In the genomic region with DNA sequence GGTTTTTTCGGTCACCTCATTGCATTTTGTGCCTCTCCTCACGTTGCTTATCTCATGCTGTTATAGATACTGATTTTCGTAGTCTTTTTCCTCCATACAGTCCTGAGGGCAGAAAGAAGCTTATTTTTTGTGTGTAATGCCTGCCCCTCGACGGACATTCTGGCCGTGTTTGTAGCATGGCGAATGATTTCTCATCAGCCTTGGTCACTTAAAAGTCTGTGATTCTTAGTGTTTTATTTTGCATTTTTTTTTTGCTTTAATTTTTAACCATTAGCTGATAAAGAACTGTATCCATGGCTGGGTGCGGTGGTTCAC, we compare ENCODE assay signal across 8 cellular contexts. TPM values are rescaled to one million over a fixed set of nuclear protein-coding genes. Genes with fewer than 3 reads are reported as not detected.
A peak's percentile ranks its signal among the peaks of the same experiment; 100 is the strongest.
DNase-seq lines count a peak whose midpoint lies in the region; ATAC-seq and TF ChIP-seq lines count a peak whose summit lies in the region.

No MANE protein-coding gene starts in this region.

- POLR2A ChIA-PET in AG04450 (lab: Yijun Ruan, JAX) (interaction anchor here (0.6 kb wide), 1 partner anchor 40 kb away, joined by 5 read pairs; no protein-coding TSS in a partner anchor), Panc1 (lab: Charles Lee) (interaction anchor here (0.7 kb wide), 1 partner anchor 179 kb away, joined by 4 read pairs; no protein-coding TSS in a partner anchor)

- H3K36me3 ChIP-seq in Panc1 (ENCODE audit: control insufficient read depth, insufficient read depth, low read length) = peaks cover 8% of the 10 kb centered on the region

- H3K27me3 ChIP-seq in AG04450 (ENCODE audit: control insufficient read depth, insufficient read depth, low read length) (peaks cover 2% of the 10 kb centered on the region), Panc1 (ENCODE audit: control insufficient read depth, insufficient read depth, low read length) (no peaks in the 10 kb centered on the region)

- TF ChIP-seq CTCF in AG04450 (IDR thresholded peaks at IDR 0.05; ENCODE audit: low read depth, low read length) = no peak
- 0 out of 2 replicates have a peak, but pooled peaks have one; percentile 29 for TF ChIP-seq CTCF in Panc1 (IDR thresholded peaks at IDR 0.05)
- no peak for TF ChIP-seq CTCF in fibroblast of mammary gland (conservative IDR thresholded peaks at IDR 0.05; ENCODE audit: control insufficient read depth, insufficient read depth, low read depth, low read length)

- H3K9me3 ChIP-seq in AG04450 (ENCODE audit: control insufficient read depth, insufficient read depth, low read length) (no peaks in the 10 kb centered on the region), Panc1 (ENCODE audit: control insufficient read depth, insufficient read depth, low read depth, low read length) (no peaks in the 10 kb centered on the region)

- H3K4me1 ChIP-seq in Panc1 (ENCODE audit: control insufficient read depth, insufficient read depth, low read length) = peaks cover 22% of the 10 kb centered on the region

- in situ Hi-C loops in Panc1 (cut with HindIII; ENCODE audit: low pct_unique_long_range_greater_than_20kb, low sequenced_read_pairs) = no loop called here

- H3K4me3 ChIP-seq in AG04450 (ENCODE audit: low read depth, low read length) = peak overlapping the region; percentile 89
- peak overlapping the region; percentile 83 to 86 for H3K4me3 ChIP-seq in Panc1 (ENCODE audit: low read depth in 2 of 2, low read length in 2 of 2)
- peak overlapping the region; percentile 96 for H3K4me3 ChIP-seq in fibroblast of mammary gland (ENCODE audit: control insufficient read depth, low read depth, low read length)
- H3K4me3 ChIP-seq in skeletal muscle cell (ENCODE audit: low read depth, low read length) = peak overlapping the region; percentile 67

- BruUV-seq in Panc1 (replicated peaks; lab: Mats Ljungman, UMichigan) = no TSS peak

- intact Hi-C loops in Panc1 (cut with micrococcal nuclease; ENCODE audit: unreplicated experiment) = loop anchor here (2.0 to 5.0 kb wide), 2 partner anchors 40 to 79 kb away; partner anchors contain the start of gene TBC1D12

- DNase-seq in AG04450 (ENCODE audit: low read depth, low spot score) (no peak), Panc1 (ENCODE audit: low read depth, low spot score) (no peak), fibroblast of mammary gland (ENCODE audit: low read depth) (no peak), skeletal muscle cell (ENCODE audit: low read depth) (no peak), activated gamma-delta T cell treated with Interleukin-2 at 50 U/mL for 16 hours (no peak), NCI-H524 treated with DMSO at 0.1 percent for 48 hours (lab: John Stamatoyannopoulos, UW) (no peak), nucleus accumbens (lab: John Stamatoyannopoulos, UW) (no peak)

- ATAC-seq in GM21528 (IDR thresholded peaks at IDR 0.05; ENCODE audit: low FRiP score, unreplicated experiment) = peak; percentile 15
- ATAC-seq in Panc1 = peak; percentile 46

- CTCF ChIA-PET in AG04450 (lab: Charles Lee) = interaction anchor here (0.6 to 5.3 kb wide), 19 partner anchors 9 to 446 kb away, joined by 3 to 52 read pairs (median 4); partner anchors contain the start of gene TBC1D12
- CTCF ChIA-PET in Panc1 (lab: Charles Lee) = interaction anchor here (0.5 kb wide), 1 partner anchor 10 kb away, joined by 3 read pairs; no protein-coding TSS in a partner anchor

- no peak overlapping the region for H3K27ac ChIP-seq in AG04450 (ENCODE audit: low read depth, low read length)
- peak overlapping the region; percentile 98 for H3K27ac ChIP-seq in Panc1 (ENCODE audit: low read length)

RNA-seq across cellular contexts. Expression of gene NOC3L, which starts 0.5 kb away (rescaled TPM):
- 14.8 and 20.9 TPM in 2 replicates for polyA plus RNA-seq in AG04450 (2011; rRNA removed)
- 11.6 and 16.4 TPM in 2 replicates for polyA minus RNA-seq in AG04450 (2011; rRNA and poly(A)+ RNA removed)
- total RNA-seq in Panc1 (2021; ENCODE audit: unreplicated experiment) = 41.2 TPM
- 12.2 TPM for polyA plus RNA-seq in Panc1 (2012; ENCODE audit: insufficient read length)

RNA-seq across cellular contexts. Expression of gene TBC1D12, which starts 39.1 kb away (rescaled TPM):
- polyA plus RNA-seq in AG04450 (2011; rRNA removed) = 4.1 and 4.7 TPM in 2 replicates
- polyA minus RNA-seq in AG04450 (2011; rRNA and poly(A)+ RNA removed) = 2.7 and 4.8 TPM in 2 replicates
- total RNA-seq in Panc1 (2021; ENCODE audit: unreplicated experiment) = 23.7 TPM
- 9.6 TPM for polyA plus RNA-seq in Panc1 (2012; ENCODE audit: insufficient read length)
